In genomic region chr1:239952348-239953307, GRCh38 we compare ENCODE assay signal across 9 cellular contexts.
DNase-seq lines count a peak whose midpoint lies in the region; ATAC-seq, FAIRE-seq and TF ChIP-seq lines count a peak whose summit lies in the region.
"Had no signal": no experiment of that assay in that cellular context is flagged by ENCODE, and none has a peak within 500 bp of the region (broad histone marks: within the 10 kb centered on the region; RNA-seq: fewer than 3 reads in every experiment).

No MANE protein-coding gene starts in this region.

- no peak overlapping the region for H3K4me3 ChIP-seq in left lung
- no peak overlapping the region for H3K4me3 ChIP-seq in lower leg skin (ENCODE audit: low read depth, poor library complexity, severe bottlenecking)
- H3K4me3 ChIP-seq in small intestine (ENCODE audit: low read depth in 1 of 2, low read length in 2 of 2), result no peak overlapping the region

- no peak for TF ChIP-seq POLR2A in lower leg skin (IDR thresholded peaks at IDR 0.05)

- no peak overlapping the region for H3K27ac Mint-ChIP-seq in HFFc6

- H3K9me3 ChIP-seq in left lung (no peaks in the 10 kb centered on the region), small intestine (ENCODE audit: control insufficient read depth, low read depth) (no peaks in the 10 kb centered on the region)

- H3K27ac ChIP-seq in left lung (no peak overlapping the region), small intestine (ENCODE audit: low read depth in 1 of 2, low read length in 1 of 2) (no peak overlapping the region)

- no peak for FAIRE-seq in small intestine (lab: Jason Lieb, UNC)
- FAIRE-seq: G401.6 had no signal

- H3K4me1 ChIP-seq in left lung, result no peaks in the 10 kb centered on the region
- no peaks in the 10 kb centered on the region for H3K4me1 ChIP-seq in small intestine (ENCODE audit: control insufficient read depth in 2 of 2, insufficient read depth in 1 of 2, low read depth in 1 of 2, low read length in 1 of 2)

- DNase-seq in NCI-H82 (lab: John Stamatoyannopoulos, UW) (peak; percentile 65), NCI-H82 treated with DMSO at 0.1 percent for 48 hours (lab: John Stamatoyannopoulos, UW; ENCODE audit: unreplicated experiment) (no peak), HFFc6 (no peak), SW480 (ENCODE audit: low spot score) (peak; percentile 11), left lung (peak in 1 of 2 donors; percentile 74), HPDE6-E6E7 (ENCODE audit: extremely low spot score) (no peak), lower leg skin (ENCODE audit: low spot score in 2 of 2) (no peak), small intestine (no peak)

- TF ChIP-seq CTCF in HFFc6 (IDR thresholded peaks at IDR 0.05), result peak; percentile 84
- TF ChIP-seq CTCF in left lung (IDR thresholded peaks at IDR 0.05), result peak in 1 of 2 donors; percentile 22
- TF ChIP-seq CTCF in lower leg skin (IDR thresholded peaks at IDR 0.05), result no peak

- peaks cover 18% of the 10 kb centered on the region for H3K4me1 Mint-ChIP-seq in HFFc6 (ENCODE audit: low read depth)

- no peaks in the 10 kb centered on the region for H3K9me3 Mint-ChIP-seq in HFFc6

- no peaks in the 10 kb centered on the region for H3K36me3 ChIP-seq in left lung
- no peaks in the 10 kb centered on the region for H3K36me3 ChIP-seq in small intestine (ENCODE audit: control insufficient read depth in 2 of 2, insufficient read depth in 2 of 2, low read length in 2 of 2)

- peak; percentile 22 for ATAC-seq in left lung

- no peaks in the 10 kb centered on the region for H3K36me3 Mint-ChIP-seq in HFFc6 (ENCODE audit: low read depth)

- WGBS in lower leg skin, 2 donors, result 74 to 85% methylated on average over 10 of the region's 10 CpGs
- 65 to 78% (median 71%) methylated on average over 10 of the region's 10 CpGs for WGBS in small intestine, 3 donors

- intact Hi-C loops in left lung (cut with DNase I) (no loop called here), lower leg skin (cut with DNase I; ENCODE audit: low total_unique reads) (no loop called here)

- H3K27me3 ChIP-seq in left lung, result peaks cover 0 to 14% of the 10 kb centered on the region in 2 donors
- no peaks in the 10 kb centered on the region for H3K27me3 ChIP-seq in small intestine (ENCODE audit: control insufficient read depth in 2 of 2, insufficient read depth in 2 of 2, low read length in 2 of 2)

- H3K27me3 Mint-ChIP-seq in HFFc6 (ENCODE audit: insufficient read depth), result peaks cover 25% of the 10 kb centered on the region

- no peak overlapping the region for H3K4me3 Mint-ChIP-seq in HFFc6

Comparison
In these comparisons a context has a peak if more than half of its experiments do, and no peak if none do; other contexts are left out.
1. DNase-seq: peak in NCI-H82 (single experiment) and SW480 (single experiment); none in NCI-H82 treated with DMSO at 0.1 percent for 48 hours (single experiment), HFFc6 (single experiment), HPDE6-E6E7 (single experiment), lower leg skin (0 of 2) and small intestine (single experiment).